In genomic region chr1:233112184-233113008, GRCh38 we compare ENCODE assay signal across 9 cellular contexts.
DNase-seq lines count a peak whose midpoint lies in the region; ATAC-seq, FAIRE-seq and TF ChIP-seq lines count a peak whose summit lies in the region.
"Had no signal": no experiment of that assay in that cellular context is flagged by ENCODE, and none has a peak within 500 bp of the region (broad histone marks: within the 10 kb centered on the region; RNA-seq: fewer than 3 reads in every experiment).

No MANE protein-coding gene starts in this region.

- intact Hi-C loops in psoas muscle (cut with DNase I), result loop anchor here in 1 of 2 donors (5.0 kb wide), 1 partner anchor 480 kb away; the partner anchor contains the start of gene SIPA1L2

- H3K9me3 ChIP-seq in GM23248 (ENCODE audit: low read depth) (no peaks in the 10 kb centered on the region), fibroblast of lung (ENCODE audit: control insufficient read depth, insufficient read depth, low read depth, low read length) (no peaks in the 10 kb centered on the region), psoas muscle (no peaks in the 10 kb centered on the region)

- peaks cover 41% of the 10 kb centered on the region for H3F3A ChIP-seq in GM23248 (ENCODE audit: insufficient read depth)

- H3K9ac ChIP-seq in GM23248 (peak overlapping the region; percentile 18; the same call in 1 of the 2 replicates), fibroblast of lung (ENCODE audit: insufficient read depth, low read length) (no peak overlapping the region)

- 63 to 65% methylated on average over 6 of the region's 6 CpGs for WGBS in GM23248 (ENCODE audit: low coverage in 1 of 2, low lambda C conversion rate in 2 of 2, missing lambda C conversion rate in 2 of 2), 2 experiments
- 61 to 70% (median 69%) methylated on average over 6 of the region's 6 CpGs for WGBS in psoas muscle, 3 donors

- no peaks in the 10 kb centered on the region for H3K9me2 ChIP-seq in GM23248 (ENCODE audit: insufficient read depth)

- H3K79me2 ChIP-seq in GM23248 (ENCODE audit: insufficient read depth) (no peaks in the 10 kb centered on the region), fibroblast of lung (ENCODE audit: control insufficient read depth, insufficient read depth, low read length) (no peaks in the 10 kb centered on the region)

- H4K20me1 ChIP-seq in GM23248 (ENCODE audit: insufficient read depth), result no peaks in the 10 kb centered on the region
- no peaks in the 10 kb centered on the region for H4K20me1 ChIP-seq in fibroblast of lung (ENCODE audit: control insufficient read depth, extremely low read depth, insufficient read depth, low read length)

- in situ Hi-C loops in GM23248 (cut with MboI), result no loop called here

- TF ChIP-seq CTCF in fibroblast of lung (conservative IDR thresholded peaks at IDR 0.05 in 1 of 2, IDR thresholded peaks at IDR 0.05 in 1 of 2; ENCODE audit: low read depth in 1 of 2, low read length in 2 of 2), result no peak
- TF ChIP-seq CTCF in psoas muscle (IDR thresholded peaks at IDR 0.05), result no peak

- ATAC-seq in psoas muscle (peak in 1 of 4 donors; percentile 54), GM21529 (IDR thresholded peaks at IDR 0.05; ENCODE audit: unreplicated experiment) (no peak), HG03378 (IDR thresholded peaks at IDR 0.05; ENCODE audit: unreplicated experiment) (no peak)

- H3K4me1 ChIP-seq in GM23248 (ENCODE audit: insufficient read depth) (peaks cover 36% of the 10 kb centered on the region), fibroblast of lung (ENCODE audit: control insufficient read depth, extremely low read depth, insufficient read depth, low read length) (peaks cover 17% of the 10 kb centered on the region), psoas muscle (peaks cover 21% of the 10 kb centered on the region)

- no peaks in the 10 kb centered on the region for H3K27me3 ChIP-seq in GM23248 (replicated peaks; ENCODE audit: insufficient read depth)
- H3K27me3 ChIP-seq in fibroblast of lung (ENCODE audit: control insufficient read depth, insufficient read depth, low read length), result no peaks in the 10 kb centered on the region
- peaks cover 0 to 2% (median 0%) of the 10 kb centered on the region in 3 donors for H3K27me3 ChIP-seq in psoas muscle (ENCODE audit: insufficient read depth in 3 of 3, low read length in 2 of 3)

- no peak overlapping the region; the same call in 1 of the 2 replicates for H3K4me3 ChIP-seq in GM23248
- H3K4me3 ChIP-seq in fibroblast of lung (replicated peaks in 1 of 4; ENCODE audit: control extremely low read depth in 1 of 4, insufficient read depth in 1 of 4, low read depth in 3 of 4, low read length in 4 of 4), result peak overlapping the region in 1 of 4 experiments; percentile 16
- H3K4me3 ChIP-seq in psoas muscle, result no peak overlapping the region

- H3K4me2 ChIP-seq in GM23248 (ENCODE audit: unreplicated experiment) (peak overlapping the region; percentile 36), fibroblast of lung (ENCODE audit: extremely low read depth, insufficient read depth, low read length) (peak overlapping the region; percentile 80)

- no peak overlapping the region for H2AFZ ChIP-seq in GM23248
- H2AFZ ChIP-seq in fibroblast of lung (ENCODE audit: low read length), result no peak overlapping the region

- FAIRE-seq in GM19239 (lab: Jason Lieb, UNC), result no peak

- H3K27ac ChIP-seq in GM23248 (peak overlapping the region; percentile 100), fibroblast of lung (ENCODE audit: insufficient read depth, low read length) (peak overlapping the region; percentile 73), psoas muscle (peak overlapping the region; percentile 48)

- DNase-seq in GM23248 (peak; percentile 47), RPMI8226 (peak; percentile 21), fibroblast of lung (ENCODE audit: low read depth in 2 of 2) (peak in 1 of 2 donors; percentile 54), psoas muscle (no peak), GM19239 (ENCODE audit: insufficient read length, low spot score) (no peak), HUDEP-2 (lab: John Stamatoyannopoulos, UW; ENCODE audit: unreplicated experiment in 76 of 76) (no peak)
- DNase-seq: MM.1S had no signal

- H3K36me3 ChIP-seq in GM23248 (ENCODE audit: low read depth) (no peaks in the 10 kb centered on the region), fibroblast of lung (ENCODE audit: control insufficient read depth, insufficient read depth, low read length) (peaks cover 1% of the 10 kb centered on the region), psoas muscle (ENCODE audit: insufficient read depth in 1 of 2, low read depth in 1 of 2) (no peaks in the 10 kb centered on the region)

Comparison
In these comparisons a context has a peak if more than half of its experiments do, and no peak if none do; other contexts are left out.
1. DNase-seq: peak in GM23248 (single experiment) and RPMI8226 (single experiment); none in psoas muscle (0 of 2), GM19239 (single experiment) and HUDEP-2 (0 of 76).
2. H3K27ac ChIP-seq: peak in every context shown above with its lines; median percentile 100 in GM23248; 73 in fibroblast of lung; 48 in psoas muscle.